ENCODE assay signal across 12 cellular contexts in genomic region chr1:17755120-17755519, GRCh38. TPM values are rescaled to one million over a fixed set of nuclear protein-coding genes. Genes with fewer than 3 reads are reported as not detected.
DNase-seq lines count a peak whose midpoint lies in the region; ATAC-seq and TF ChIP-seq lines count a peak whose summit lies in the region.
"Had no signal": no experiment of that assay in that cellular context is flagged by ENCODE, and none has a peak within 500 bp of the region (broad histone marks: within the 10 kb centered on the region; RNA-seq: fewer than 3 reads in every experiment).

A gene with protein sequence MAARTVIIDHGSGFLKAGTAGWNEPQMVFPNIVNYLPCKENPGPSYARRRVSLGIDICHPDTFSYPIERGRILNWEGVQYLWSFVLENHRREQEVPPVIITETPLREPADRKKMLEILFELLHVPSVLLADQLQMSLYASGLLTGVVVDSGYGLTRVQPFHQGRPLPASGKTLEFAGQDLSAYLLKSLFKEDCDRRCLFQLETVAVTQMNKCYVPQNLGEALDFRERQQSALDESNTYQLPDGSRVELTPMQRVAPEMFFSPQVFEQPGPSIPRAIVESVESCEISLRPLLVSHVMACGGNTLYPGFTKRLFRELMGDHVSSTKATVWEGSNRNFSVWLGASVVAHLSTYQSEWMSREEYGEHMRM (plus strand): TSS chr1:17755333. CDS start chr1:17823009, 67,676 bp downstream.

- H3K4me1 ChIP-seq in BE2C: no peaks in the 10 kb centered on the region
- H3K4me1 ChIP-seq in Panc1 (ENCODE audit: control insufficient read depth, insufficient read depth, low read length): no peaks in the 10 kb centered on the region

- no peak for ATAC-seq in Panc1

- H3K27me3 ChIP-seq in BE2C (no peaks in the 10 kb centered on the region), Panc1 (ENCODE audit: control insufficient read depth, insufficient read depth, low read length) (no peaks in the 10 kb centered on the region), MG63 (no peaks in the 10 kb centered on the region)

- H3K4me3 ChIP-seq in BE2C (ENCODE audit: low read depth, low read length) (no peak within 1 kb of the TSS), Panc1 (ENCODE audit: low read depth in 2 of 2, low read length in 2 of 2) (no peak within 1 kb of the TSS), fibroblast of mammary gland (ENCODE audit: control insufficient read depth, low read depth, low read length) (no peak within 1 kb of the TSS), MG63 (no peak within 1 kb of the TSS)

- CTCF ChIA-PET in Panc1 (lab: Charles Lee): no interaction called here

- BruUV-seq in Panc1 (replicated peaks; lab: Mats Ljungman, UMichigan): no TSS peak

- POLR2A ChIA-PET in Panc1 (lab: Charles Lee): no interaction called here

- no peaks in the 10 kb centered on the region for H3K9me3 ChIP-seq in BE2C
- peaks cover 16% of the 10 kb centered on the region; the same call in 1 of the 2 replicates for H3K9me3 ChIP-seq in Panc1 (ENCODE audit: control insufficient read depth, insufficient read depth, low read depth, low read length)
- peaks cover 20% of the 10 kb centered on the region for H3K9me3 ChIP-seq in MG63

- TF ChIP-seq CTCF in BE2C (IDR thresholded peaks at IDR 0.05; ENCODE audit: low read depth, low read length): peak; percentile 41
- TF ChIP-seq CTCF in GM12873 (IDR thresholded peaks at IDR 0.05; ENCODE audit: insufficient read depth, low read depth, low read length, missing control alignments): peak; percentile 52
- peak; percentile 49 for TF ChIP-seq CTCF in Panc1 (IDR thresholded peaks at IDR 0.05)
- peak; percentile 26 for TF ChIP-seq CTCF in fibroblast of mammary gland (conservative IDR thresholded peaks at IDR 0.05; ENCODE audit: control insufficient read depth, insufficient read depth, low read depth, low read length)

- peak; percentile 28 for DNase-seq in BE2C
- no peak for DNase-seq in Panc1 (ENCODE audit: low read depth, low spot score)
- DNase-seq in fibroblast of mammary gland (ENCODE audit: low read depth): no peak
- no peak for DNase-seq in GOT3 (lab: John Stamatoyannopoulos, UW)
- no peak for DNase-seq in COR-L47 (lab: John Stamatoyannopoulos, UW)
- DNase-seq in NCI-H510A treated with DMSO at 0.1 percent for 48 hours (lab: John Stamatoyannopoulos, UW): no peak
- DNase-seq in MG63: no peak
- DNase-seq: DMS79 treated with DMSO at 0.1 percent for 48 hours, mesenchymal stem cell had no signal

- no peaks in the 10 kb centered on the region for H3K36me3 ChIP-seq in BE2C
- H3K36me3 ChIP-seq in Panc1 (ENCODE audit: control insufficient read depth, insufficient read depth, low read length): no peaks in the 10 kb centered on the region
- no peaks in the 10 kb centered on the region for H3K36me3 ChIP-seq in MG63

- intact Hi-C loops in Panc1 (cut with micrococcal nuclease; ENCODE audit: unreplicated experiment): no loop called here

- H3K27ac ChIP-seq in Panc1 (ENCODE audit: low read length): no peak within 1 kb of the TSS

- in situ Hi-C loops in Panc1 (cut with HindIII; ENCODE audit: low pct_unique_long_range_greater_than_20kb, low sequenced_read_pairs): no loop called here

RNA-seq across cellular contexts. Expression of the gene that starts here (rescaled TPM):
- polyA plus RNA-seq in BE2C (2012; ENCODE audit: insufficient read depth, insufficient read length, low read depth): not detected
- total RNA-seq in Panc1 (2021; ENCODE audit: unreplicated experiment): not detected
- polyA plus RNA-seq in Panc1 (2012; ENCODE audit: insufficient read length): not detected
- total RNA-seq in MG63 (2014; rRNA removed; shearing (Covaris generic); ENCODE audit: low replicate concordance): 0.20 TPM in 1 of 2 replicates, not detected in the other
- total RNA-seq: activated T-helper 1 cell treated with anti-CD3 and anti-CD28 coated beads, Interleukin-12 subunit alpha, Interleukin-12 subunit beta, Interleukin-2, Interleukin-4 antibody, amounts not matched to agents 30 ng/mL and 10 ng/mL and 1 ng/mL, durations not matched to agents 14 hours and 24 hours and 36 hours; T-helper 2 cell treated with Interferon-gamma antibody and Interleukin-4, amounts not matched to agents 100 ng/mL and 5 ng/mL, for 36 hours had no signal
